Comparison of ENCODE assay signal across 9 cellular contexts in the genomic region with DNA sequence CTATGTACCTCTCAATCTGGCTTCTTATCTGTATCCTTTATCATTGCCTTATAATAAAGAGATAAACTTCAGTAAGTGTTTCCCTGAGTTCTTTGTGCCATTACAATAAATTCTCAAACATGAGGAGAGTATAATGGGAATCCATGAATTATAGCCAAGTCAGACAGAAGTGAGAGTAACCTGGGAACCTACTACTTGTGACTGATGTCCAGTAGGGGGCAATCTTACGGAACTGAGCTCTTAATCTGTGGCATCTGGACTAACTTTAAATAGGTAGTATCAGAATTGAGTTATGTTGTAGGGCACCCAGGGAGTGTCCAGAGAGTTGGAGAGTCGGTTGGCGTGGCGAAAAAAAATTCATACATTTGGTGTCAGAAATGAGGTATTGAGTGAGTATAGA.
A peak's percentile ranks its signal among the peaks of the same experiment; 100 is the strongest.
DNase-seq lines count a peak whose midpoint lies in the region; ATAC-seq, FAIRE-seq and TF ChIP-seq lines count a peak whose summit lies in the region.
"Had no signal": no experiment of that assay in that cellular context is flagged by ENCODE, and none has a peak within 500 bp of the region (broad histone marks: within the 10 kb centered on the region; RNA-seq: fewer than 3 reads in every experiment).

No MANE protein-coding gene starts in this region.

- peaks cover 0 to 5% (median 3%) of the 10 kb centered on the region in 5 donors for H3K9me3 Mint-ChIP-seq in CD8-positive, alpha-beta memory T cell
- H3K9me3 Mint-ChIP-seq: activated CD4-positive, alpha-beta memory T cell treated with anti-CD3 and anti-CD28 coated beads, Interleukin-2, amount 10 ng/mL, durations not matched to agents 7 days and 5 days had no signal

- H3K4me1 Mint-ChIP-seq in CD8-positive, alpha-beta memory T cell: no peaks in the 10 kb centered on the region
- H3K4me1 Mint-ChIP-seq: activated CD4-positive, alpha-beta memory T cell treated with anti-CD3 and anti-CD28 coated beads, Interleukin-2, amount 10 ng/mL, durations not matched to agents 7 days and 5 days had no signal

- FAIRE-seq in HepG2 (lab: Jason Lieb, UNC): peak; percentile 34

- no peaks in the 10 kb centered on the region for H3K27me3 Mint-ChIP-seq in CD8-positive, alpha-beta memory T cell
- H3K27me3 Mint-ChIP-seq: activated CD4-positive, alpha-beta memory T cell treated with anti-CD3 and anti-CD28 coated beads, Interleukin-2, amount 10 ng/mL, durations not matched to agents 7 days and 5 days had no signal

- H3K36me3 ChIP-seq in HepG2 (replicated peaks in 1 of 2; ENCODE audit: control insufficient read depth in 1 of 2, insufficient read depth in 2 of 2, low read length in 2 of 2): no peaks in the 10 kb centered on the region
- H3K36me3 ChIP-seq in CD8-positive, alpha-beta memory T cell (ENCODE audit: insufficient read depth, low read length): no peaks in the 10 kb centered on the region

- ATAC-seq in HG03565 (IDR thresholded peaks at IDR 0.05; ENCODE audit: unreplicated experiment): peak; percentile 45
- peak; percentile 95 for ATAC-seq in HepG2

- H4K20me1 ChIP-seq in HepG2 (ENCODE audit: insufficient read depth, low read length): no peaks in the 10 kb centered on the region

- no peaks in the 10 kb centered on the region for H3K4me1 ChIP-seq in HepG2 (ENCODE audit: insufficient read depth, low read length)
- no peaks in the 10 kb centered on the region for H3K4me1 ChIP-seq in CD8-positive, alpha-beta memory T cell (ENCODE audit: insufficient read depth, low read length)

- H3K4me3 Mint-ChIP-seq in CD8-positive, alpha-beta memory T cell: no peak overlapping the region
- H3K4me3 Mint-ChIP-seq: activated CD4-positive, alpha-beta memory T cell treated with anti-CD3 and anti-CD28 coated beads, Interleukin-2, amount 10 ng/mL, durations not matched to agents 7 days and 5 days had no signal

- no peaks in the 10 kb centered on the region for H3K27me3 ChIP-seq in HepG2 (ENCODE audit: control insufficient read depth in 1 of 2, insufficient read depth in 2 of 2, low read length in 2 of 2)
- H3K27me3 ChIP-seq in CD8-positive, alpha-beta memory T cell (ENCODE audit: insufficient read depth, low read length, poor library complexity, severe bottlenecking): no peaks in the 10 kb centered on the region

- TF ChIP-seq RAD21 in HepG2 (CRISPR knock-in tag; IDR thresholded peaks at IDR 0.05): no peak

- TF ChIP-seq POLR2A in HepG2 (IDR thresholded peaks at IDR 0.05; ENCODE audit: insufficient read depth in 1 of 2, low read depth in 2 of 2, low read length in 2 of 2): no peak

- no peak overlapping the region for H3K27ac Mint-ChIP-seq in CD8-positive, alpha-beta memory T cell
- H3K27ac Mint-ChIP-seq: activated CD4-positive, alpha-beta memory T cell treated with anti-CD3 and anti-CD28 coated beads, Interleukin-2, amount 10 ng/mL, durations not matched to agents 7 days and 5 days had no signal

- no peak overlapping the region for H2AFZ ChIP-seq in HepG2 (ENCODE audit: low read length)

- POLR2A ChIA-PET in HepG2 (lab: Yijun Ruan, JAX): no interaction called here
- POLR2A ChIA-PET in CD8-positive, alpha-beta memory T cell (lab: Charles Lee): no interaction called here

- in situ Hi-C loops in HepG2 (cut with HindIII; ENCODE audit: extremely low pct_ligation_motif_present, low pct_unique_long_range_greater_than_20kb): no loop called here

- DNase-seq in SHP77 treated with DMSO at 0.1 percent for 48 hours (lab: John Stamatoyannopoulos, UW): peak; percentile 7
- DNase-seq in HepG2 (ENCODE audit: low spot score): peak; percentile 32
- DNase-seq in AG20443 (ENCODE audit: low spot score): no peak
- no peak for DNase-seq in amniotic stem cell (lab: John Stamatoyannopoulos, UW)
- no peak for DNase-seq in amygdala (lab: John Stamatoyannopoulos, UW)
- DNase-seq in CD8-positive, alpha-beta memory T cell: no peak
- DNase-seq: activated CD4-positive, alpha-beta memory T cell treated with anti-CD3 and anti-CD28 coated beads, Interleukin-2, amount 10 ng/mL, durations not matched to agents 7 days and 5 days had no signal

- H3K9me3 ChIP-seq in HepG2 (ENCODE audit: low read length): no peaks in the 10 kb centered on the region
- no peaks in the 10 kb centered on the region for H3K9me3 ChIP-seq in CD8-positive, alpha-beta memory T cell (ENCODE audit: low read length)

- no peak overlapping the region for H3K4me3 ChIP-seq in HepG2 (replicated peaks in 1 of 3; ENCODE audit: insufficient read depth in 1 of 3, low read depth in 2 of 3, low read length in 3 of 3)
- no peak overlapping the region for H3K4me3 ChIP-seq in CD8-positive, alpha-beta memory T cell (ENCODE audit: low read length)

- no TSS peak for BruUV-seq in HepG2 (replicated peaks; lab: Mats Ljungman, UMichigan)

- peak; percentile 44; the same call in 1 of the 2 replicates for TF ChIP-seq CTCF in GM12874 (IDR thresholded peaks at IDR 0.05; ENCODE audit: insufficient read depth, low read depth, low read length)
- peak; percentile 61 for TF ChIP-seq CTCF in HepG2 (CRISPR knock-in tag; IDR thresholded peaks at IDR 0.05)

- H3K79me2 ChIP-seq in HepG2 (ENCODE audit: insufficient read depth, low read length): no peaks in the 10 kb centered on the region

- no peaks in the 10 kb centered on the region for H3K36me3 Mint-ChIP-seq in CD8-positive, alpha-beta memory T cell

- CTCF ChIA-PET in HepG2 (lab: Yijun Ruan, JAX; ENCODE audit: low intra/inter-chr PET ratio, low total read pairs): no interaction called here
- CTCF ChIA-PET in CD8-positive, alpha-beta memory T cell (lab: Charles Lee): no interaction called here

- TF ChIP-seq EP300 in HepG2 (IDR thresholded peaks at IDR 0.05; ENCODE audit: low read depth in 2 of 2, low read length in 2 of 2) (no peak), HepG2 (CRISPR knock-in tag; IDR thresholded peaks at IDR 0.05; ENCODE audit: borderline replicate concordance) (no peak)

- no peak overlapping the region for H3K4me2 ChIP-seq in HepG2 (ENCODE audit: low read depth, low read length)

- 6% methylated on average over 4 of the region's 4 CpGs for WGBS in HepG2 (ENCODE audit: low lambda C conversion rate)

- no peak overlapping the region for H3K9ac ChIP-seq in HepG2 (ENCODE audit: insufficient read depth, low read depth, low read length)

- H3K27ac ChIP-seq in HepG2 (ENCODE audit: extremely low read length, insufficient read depth, low read length): no peak overlapping the region
- no peak overlapping the region for H3K27ac ChIP-seq in CD8-positive, alpha-beta memory T cell (ENCODE audit: low read depth, low read length)

- intact Hi-C loops in HepG2 (cut with micrococcal nuclease; ENCODE audit: unreplicated experiment): loop anchor here (5.0 kb wide), 2 partner anchors 195 to 515 kb away; no protein-coding TSS in a partner anchor

TF ChIP-seq in HepG2, 621 proteins besides CTCF, POLR2A, EP300 and RAD21 (continues in another document):
- TF ChIP-seq TBX2 (CRISPR knock-in tag; IDR thresholded peaks at IDR 0.05; ENCODE audit: borderline replicate concordance) (no peak), HNRNPH1 (optimal IDR thresholded peaks at IDR 0.05; ENCODE audit: low read depth, low read length) (no peak), SSRP1 (CRISPR knock-in tag; IDR thresholded peaks at IDR 0.05) (no peak), ZC3H13 (CRISPR knock-in tag; IDR thresholded peaks at IDR 0.05) (no peak), ARID5B (CRISPR knock-in tag; IDR thresholded peaks at IDR 0.05) (no peak), SMC3 (IDR thresholded peaks at IDR 0.05; ENCODE audit: low read length) (peak; percentile 28; the same call in 1 of the 2 replicates), E2F2 (CRISPR knock-in tag; IDR thresholded peaks at IDR 0.05; ENCODE audit: borderline replicate concordance) (no peak)

Comparison
In these comparisons a context has a peak if more than half of its experiments do, and no peak if none do; other contexts are left out.
1. DNase-seq: peak in SHP77 treated with DMSO at 0.1 percent for 48 hours (single experiment) and HepG2 (single experiment); none in AG20443 (single experiment), amniotic stem cell (single experiment), amygdala (0 of 56) and CD8-positive, alpha-beta memory T cell (0 of 5).